In genomic region chr1:178727014-178727895, GRCh38 we compare ENCODE assay signal across 1 cellular context.
A peak's percentile ranks its signal among the peaks of the same experiment; 100 is the strongest.
TF ChIP-seq lines count a peak whose summit lies in the region.

No MANE protein-coding gene starts in this region.

TF ChIP-seq in HEK293, 187 proteins besides CTCF, POLR2A, EP300 and RAD21 (continued from another document):
- TF ChIP-seq MZF1 (tag by site-specific recombination; IDR thresholded peaks at IDR 0.05; ENCODE audit: borderline replicate concordance) (peak; percentile 19; the same call in 1 of the 2 replicates), ZNF366 (tag by site-specific recombination; conservative IDR thresholded peaks at IDR 0.05) (0 out of 2 replicates have a peak, but pooled peaks have one; percentile 33), ZNF174 (tag by site-specific recombination; IDR thresholded peaks at IDR 0.05) (no peak), ZBTB21 (tag by site-specific recombination; IDR thresholded peaks at IDR 0.05) (0 out of 2 replicates have a peak, but pooled peaks have one; percentile 34)
